Comparison of ENCODE assay signal across 8 cellular contexts in the genomic region with DNA sequence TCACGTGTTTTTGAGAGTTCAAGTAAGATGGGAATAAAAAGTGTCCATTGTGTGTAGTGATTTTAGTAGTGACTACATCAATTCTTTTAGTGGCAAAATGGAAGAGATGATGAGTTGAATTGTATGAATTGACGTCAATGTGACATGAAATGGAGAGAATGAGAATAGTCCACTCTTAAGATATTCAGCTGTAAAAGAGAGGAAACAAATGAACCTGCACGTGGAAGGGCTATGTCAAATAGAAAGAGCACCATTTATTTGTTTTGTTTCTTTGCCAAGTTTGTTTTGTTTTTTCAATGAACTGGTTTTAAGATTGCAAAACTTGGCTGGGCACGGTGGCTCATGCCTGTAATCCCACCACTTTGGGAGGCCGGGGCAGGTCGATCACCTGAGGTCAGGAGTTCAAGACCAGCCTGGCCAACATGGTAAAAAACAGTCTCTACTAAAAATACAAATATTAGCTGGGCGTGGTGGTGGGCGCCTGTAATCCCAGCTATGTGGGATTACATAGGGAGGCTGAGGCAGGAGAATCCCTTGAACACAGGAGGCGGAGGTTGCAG.
"Had no signal": no experiment of that assay in that cellular context is flagged by ENCODE, and none has a peak within 500 bp of the region (broad histone marks: within the 10 kb centered on the region; RNA-seq: fewer than 3 reads in every experiment).

No MANE protein-coding gene starts in this region.

- H3K9me3 ChIP-seq: HAP-1 had no signal

- H3K4me3 ChIP-seq: GM23248, HAP-1 had no signal

- H2AFZ ChIP-seq: GM23248 had no signal

- H3K9ac ChIP-seq: GM23248 had no signal

- H3K4me1 ChIP-seq: HAP-1 had no signal

- H3K36me3 ChIP-seq: HAP-1 had no signal

- DNase-seq: GM23248, GOT3, H7, HFFc6, IMR-90 had no signal

- H3K27ac ChIP-seq: GM23248, HL-60 had no signal

- ATAC-seq: HCT116 had no signal
